ENCODE assay signal across 18 cellular contexts in genomic region chr12:65765436-65765813, GRCh38. TPM values are rescaled to one million over a fixed set of nuclear protein-coding genes. Genes with fewer than 3 reads are reported as not detected.
DNase-seq lines count a peak whose midpoint lies in the region; ATAC-seq and TF ChIP-seq lines count a peak whose summit lies in the region.
"Had no signal": no experiment of that assay in that cellular context is flagged by ENCODE, and none has a peak within 500 bp of the region (broad histone marks: within the 10 kb centered on the region; RNA-seq: fewer than 3 reads in every experiment).

No MANE protein-coding gene starts in this region.

- no peak overlapping the region for H2AK5ac ChIP-seq in trophoblast cell (ENCODE audit: low read length)

- 87 to 92% methylated on average over 2 of the region's 2 CpGs for WGBS in GM23248 (ENCODE audit: low coverage in 1 of 2, low lambda C conversion rate in 2 of 2, missing lambda C conversion rate in 2 of 2), 2 experiments
- 14% methylated on average over 2 of the region's 2 CpGs for WGBS in SK-N-SH (ENCODE audit: low lambda C conversion rate)
- WGBS in trophoblast cell (ENCODE audit: extremely low coverage, insufficient coverage, insufficient read length): no CpG with 5 or more reads among the region's 2 CpGs

- peak; percentile 9; the same call in 1 of the 2 replicates for TF ChIP-seq CTCF in SK-N-SH (IDR thresholded peaks at IDR 0.05)
- TF ChIP-seq CTCF in fibroblast of lung (conservative IDR thresholded peaks at IDR 0.05 in 1 of 2, IDR thresholded peaks at IDR 0.05 in 1 of 2; ENCODE audit: low read depth in 1 of 2, low read length in 2 of 2): no peak
- no peak for TF ChIP-seq CTCF in retinal pigment epithelial cell (conservative IDR thresholded peaks at IDR 0.05; ENCODE audit: low read depth, low read length)

- H4K8ac ChIP-seq in trophoblast cell (ENCODE audit: low read depth, low read length): no peak overlapping the region

- ATAC-seq in GM19023 (IDR thresholded peaks at IDR 0.05; ENCODE audit: unreplicated experiment): no peak
- ATAC-seq: activated T-cell treated with anti-CD3 and anti-CD28 coated beads, Interleukin-2, amount 50 U/mL, for 72 hours had no signal

- DNase-seq in GM23248 (peak; percentile 58), SK-N-SH (no peak), fibroblast of lung (ENCODE audit: low read depth in 2 of 2) (peak; percentile 53 to 96), retinal pigment epithelial cell (ENCODE audit: low read depth) (peak; percentile 74), trophoblast cell (no peak), SK-N-DZ (ENCODE audit: low spot score) (no peak), NCI-H1048 (lab: John Stamatoyannopoulos, UW) (no peak)
- DNase-seq: activated T-cell treated with anti-CD3 and anti-CD28 coated beads, Interleukin-2, amount 50 U/mL, for 72 hours; head of caudate nucleus; Karpas-422; left cardiac atrium; naive B cell; NCI-H187; NCI-H69; stimulated activated CD4-positive, alpha-beta T cell treated with anti-CD3 and anti-CD28 coated beads, Interleukin-2, amount 100 ng/mL, for 24 hours; stimulated activated CD8-positive, alpha-beta memory T cell treated with anti-CD3 and anti-CD28 coated beads, Interleukin-4, amount 100 ng/mL, for 48 hours; upper lobe of left lung had no signal

- H2AFZ ChIP-seq in GM23248 (no peak overlapping the region), SK-N-SH (ENCODE audit: low read depth) (no peak overlapping the region), fibroblast of lung (ENCODE audit: low read length) (no peak overlapping the region), trophoblast cell (ENCODE audit: insufficient read depth, low read length, poor library complexity) (no peak overlapping the region)

- TF ChIP-seq RAD21 in SK-N-SH (IDR thresholded peaks at IDR 0.05; ENCODE audit: low read length): no peak

- H3K9me3 ChIP-seq in GM23248 (ENCODE audit: low read depth) (no peaks in the 10 kb centered on the region), SK-N-SH (no peaks in the 10 kb centered on the region), fibroblast of lung (ENCODE audit: control insufficient read depth, insufficient read depth, low read depth, low read length) (no peaks in the 10 kb centered on the region), trophoblast cell (ENCODE audit: insufficient read depth, low read depth, low read length) (peaks cover 1% of the 10 kb centered on the region)
- H3K9me3 ChIP-seq: upper lobe of left lung had no signal

- no peaks in the 10 kb centered on the region for H3K79me1 ChIP-seq in trophoblast cell (ENCODE audit: low read length)

- no peak overlapping the region for H3K14ac ChIP-seq in trophoblast cell (ENCODE audit: low read length)

- no peak for TF ChIP-seq EP300 in SK-N-SH (IDR thresholded peaks at IDR 0.05; ENCODE audit: borderline replicate concordance in 1 of 2, low read depth in 1 of 2, low read length in 1 of 2)

- H3K79me2 ChIP-seq in GM23248 (ENCODE audit: insufficient read depth) (no peaks in the 10 kb centered on the region), SK-N-SH (ENCODE audit: insufficient read depth) (no peaks in the 10 kb centered on the region), fibroblast of lung (ENCODE audit: control insufficient read depth, insufficient read depth, low read length) (no peaks in the 10 kb centered on the region), trophoblast cell (ENCODE audit: control insufficient read depth, insufficient read depth, low read length, poor library complexity) (no peaks in the 10 kb centered on the region)

- H4K91ac ChIP-seq in trophoblast cell (ENCODE audit: low read depth, low read length): no peak overlapping the region

- no peak overlapping the region for H2BK120ac ChIP-seq in trophoblast cell (ENCODE audit: insufficient read depth, low read length, poor library complexity)

- H2BK12ac ChIP-seq in trophoblast cell (ENCODE audit: low read length): no peak overlapping the region

- no peak overlapping the region for H3K4ac ChIP-seq in trophoblast cell (ENCODE audit: low read depth, low read length)

- in situ Hi-C loops in GM23248 (cut with MboI): no loop called here

- H3K9ac ChIP-seq in GM23248 (no peak overlapping the region), SK-N-SH (no peak overlapping the region), fibroblast of lung (ENCODE audit: insufficient read depth, low read length) (no peak overlapping the region), trophoblast cell (ENCODE audit: low read length) (no peak overlapping the region)

- H3K36me3 ChIP-seq in GM23248 (ENCODE audit: low read depth) (no peaks in the 10 kb centered on the region), SK-N-SH (replicated peaks in 1 of 2; ENCODE audit: control insufficient read depth in 1 of 2, insufficient read depth in 2 of 2, low read length in 1 of 2) (no peaks in the 10 kb centered on the region), fibroblast of lung (ENCODE audit: control insufficient read depth, insufficient read depth, low read length) (no peaks in the 10 kb centered on the region), trophoblast cell (ENCODE audit: control insufficient read depth in 1 of 2, insufficient read depth in 2 of 2, low read length in 2 of 2) (no peaks in the 10 kb centered on the region)
- H3K36me3 ChIP-seq: upper lobe of left lung had no signal

- H3K27me3 ChIP-seq in GM23248 (replicated peaks; ENCODE audit: insufficient read depth): no peaks in the 10 kb centered on the region
- H3K27me3 ChIP-seq in SK-N-SH (ENCODE audit: insufficient read depth): no peaks in the 10 kb centered on the region
- no peaks in the 10 kb centered on the region for H3K27me3 ChIP-seq in fibroblast of lung (ENCODE audit: control insufficient read depth, insufficient read depth, low read length)
- H3K27me3 ChIP-seq in trophoblast cell (ENCODE audit: insufficient read depth, low read length): no peaks in the 10 kb centered on the region
- H3K27me3 ChIP-seq: upper lobe of left lung had no signal

- H3F3A ChIP-seq in GM23248 (ENCODE audit: insufficient read depth): peaks cover 15% of the 10 kb centered on the region; the same call in 1 of the 2 replicates
- H3F3A ChIP-seq in SK-N-SH (replicated peaks; ENCODE audit: insufficient read depth): peaks cover 19% of the 10 kb centered on the region

- CTCF ChIA-PET in SK-N-SH (lab: Yijun Ruan, JAX): no interaction called here

- H2BK5ac ChIP-seq in trophoblast cell (ENCODE audit: low read depth, low read length, poor library complexity): no peak overlapping the region

- H3K27ac ChIP-seq in GM23248 (no peak overlapping the region), SK-N-SH (ENCODE audit: low read depth in 2 of 2, low read length in 1 of 2) (peak overlapping the region in 1 of 2 experiments; percentile 54; a peak in 3 of 4 replicates), fibroblast of lung (ENCODE audit: insufficient read depth, low read length) (no peak overlapping the region), trophoblast cell (ENCODE audit: low read depth, low read length) (no peak overlapping the region)
- H3K27ac ChIP-seq: upper lobe of left lung had no signal

- H3K4me1 ChIP-seq in GM23248 (ENCODE audit: insufficient read depth) (peaks cover 13% of the 10 kb centered on the region), SK-N-SH (ENCODE audit: control insufficient read depth in 1 of 2, insufficient read depth in 2 of 2, low read depth in 1 of 2, low read length in 1 of 2) (no peaks in the 10 kb centered on the region), fibroblast of lung (ENCODE audit: control insufficient read depth, extremely low read depth, insufficient read depth, low read length) (no peaks in the 10 kb centered on the region), trophoblast cell (ENCODE audit: control insufficient read depth in 1 of 2, insufficient read depth in 2 of 2, low read length in 2 of 2) (no peaks in the 10 kb centered on the region)
- H3K4me1 ChIP-seq: upper lobe of left lung had no signal

- H4K20me1 ChIP-seq in GM23248 (ENCODE audit: insufficient read depth) (no peaks in the 10 kb centered on the region), SK-N-SH (ENCODE audit: insufficient read depth) (no peaks in the 10 kb centered on the region), fibroblast of lung (ENCODE audit: control insufficient read depth, extremely low read depth, insufficient read depth, low read length) (no peaks in the 10 kb centered on the region)

- H3K23ac ChIP-seq in trophoblast cell (ENCODE audit: low read length): no peak overlapping the region

- H3K4me2 ChIP-seq in GM23248 (ENCODE audit: unreplicated experiment) (no peak overlapping the region), SK-N-SH (0 out of 2 replicates have a peak overlapping the region, but pooled peaks have one; percentile 7), fibroblast of lung (ENCODE audit: extremely low read depth, insufficient read depth, low read length) (no peak overlapping the region), trophoblast cell (ENCODE audit: low read length) (no peak overlapping the region)

- H4K12ac ChIP-seq in trophoblast cell (ENCODE audit: low read depth, low read length): no peak overlapping the region

- POLR2A ChIA-PET in SK-N-SH (lab: Yijun Ruan, JAX): no interaction called here

- no peaks in the 10 kb centered on the region for H3K9me2 ChIP-seq in GM23248 (ENCODE audit: insufficient read depth)
- H3K9me2 ChIP-seq in SK-N-SH: no peaks in the 10 kb centered on the region

- no peak overlapping the region for H3K18ac ChIP-seq in trophoblast cell (ENCODE audit: low read length)

- H3K4me3 ChIP-seq in GM23248: no peak overlapping the region
- H3K4me3 ChIP-seq in SK-N-SH (ENCODE audit: low read depth in 2 of 2, low read length in 1 of 2): no peak overlapping the region
- H3K4me3 ChIP-seq in fibroblast of lung (replicated peaks in 1 of 4; ENCODE audit: control extremely low read depth in 1 of 4, insufficient read depth in 1 of 4, low read depth in 3 of 4, low read length in 4 of 4): no peak overlapping the region
- no peak overlapping the region for H3K4me3 ChIP-seq in retinal pigment epithelial cell (ENCODE audit: low read length)
- no peak overlapping the region for H3K4me3 ChIP-seq in trophoblast cell (ENCODE audit: low read depth, low read length)
- H3K4me3 ChIP-seq: upper lobe of left lung had no signal

TF ChIP-seq in SK-N-SH, 30 proteins besides CTCF, POLR2A, EP300 and RAD21 (continues in another document):
- TF ChIP-seq NFIC (IDR thresholded peaks at IDR 0.05; ENCODE audit: borderline replicate concordance): peak; percentile 55; the same call in 1 of the 2 replicates
- 0 out of 2 replicates have a peak, but pooled peaks have one; percentile 18 for TF ChIP-seq JUND (IDR thresholded peaks at IDR 0.05)

RNA-seq across cellular contexts. Expression of gene HMGA2, which starts 58.9 kb away (rescaled TPM):
- total RNA-seq in GM23248 (2014; rRNA removed; shearing (Covaris generic)): 16.6 and 26.7 TPM in 2 replicates
- 6.4 and 7.8 TPM in 2 replicates for polyA plus RNA-seq in GM23248 (2016; fragmentation: Nextera tagmentation; extraction: Ambion mirVana)
- 48.0 and 57.0 TPM in 2 replicates for polyA plus RNA-seq in SK-N-SH (2012; rRNA removed)
- 45.5 and 51.2 TPM in 2 replicates for polyA plus RNA-seq in SK-N-SH (2012; cell fraction: cytosol; rRNA removed)
- polyA plus RNA-seq in SK-N-SH (2012; cell fraction: nucleus; rRNA removed): 98.5 and 146 TPM in 2 replicates
- 4.4 and 7.3 TPM in 2 replicates for total RNA-seq in fibroblast of lung
- 8.2 and 15.9 TPM in 2 replicates for polyA plus RNA-seq in fibroblast of lung
- polyA plus RNA-seq in fibroblast of lung (2012): 7.0 and 15.7 TPM in 2 replicates
- polyA minus RNA-seq in fibroblast of lung (ENCODE audit: low replicate concordance): 6.4 and 9.3 TPM in 2 replicates
- polyA plus RNA-seq in trophoblast cell (2013): 268 and 276 TPM in 2 replicates
- polyA plus RNA-seq in SK-N-DZ (2014; cell fraction: cytosol; rRNA removed): not detected in 2 replicates
- polyA plus RNA-seq in SK-N-DZ (2014; cell fraction: nucleus; rRNA removed): not detected in 2 replicates
- total RNA-seq: activated T-cell treated with anti-CD3 and anti-CD28 coated beads, Interleukin-2, amount 50 U/mL, for 72 hours had no signal

Comparison
In these comparisons a context has a peak if more than half of its experiments do, and no peak if none do; other contexts are left out.
1. DNase-seq: peak in GM23248 (single experiment), fibroblast of lung (2 of 2) and retinal pigment epithelial cell (single experiment); none in SK-N-SH (single experiment), trophoblast cell (0 of 2), SK-N-DZ (single experiment) and NCI-H1048 (single experiment).